13 cellular contexts compared by ENCODE assay signal in genomic region chr12:77591959-77592358, GRCh38.
DNase-seq lines count a peak whose midpoint lies in the region; ATAC-seq and TF ChIP-seq lines count a peak whose summit lies in the region.
"Had no signal": no experiment of that assay in that cellular context is flagged by ENCODE, and none has a peak within 500 bp of the region (broad histone marks: within the 10 kb centered on the region; RNA-seq: fewer than 3 reads in every experiment).

No MANE protein-coding gene starts in this region.

- H3K4me3 Mint-ChIP-seq in WTC11 (no peak overlapping the region), neural progenitor cell (no peak overlapping the region)
- H3K4me3 Mint-ChIP-seq in activated T-helper 1 cell treated with anti-CD3 and anti-CD28 coated beads, Interleukin-12 subunit alpha, Interleukin-12 subunit beta, Interleukin-2, Interleukin-4 antibody, amounts not matched to agents 30 ng/mL and 10 ng/mL and 1 ng/mL, durations not matched to agents 14 hours and 24 hours and 36 hours = no peak overlapping the region
- H3K4me3 Mint-ChIP-seq: activated naive CD4-positive, alpha-beta T cell treated with anti-CD3 and anti-CD28 coated beads, Interleukin-2, amount 10 ng/mL, durations not matched to agents 7 days and 5 days; CD4-positive, alpha-beta memory T cell had no signal

- peaks cover 17% of the 10 kb centered on the region for H3K4me1 ChIP-seq in neural progenitor cell
- H3K4me1 ChIP-seq: left lung had no signal

- TF ChIP-seq CTCF in WTC11 (IDR thresholded peaks at IDR 0.05) (no peak), neural progenitor cell (IDR thresholded peaks at IDR 0.05) (no peak)

- H3K79me2 ChIP-seq in neural progenitor cell (ENCODE audit: low read depth) = no peaks in the 10 kb centered on the region

- no peaks in the 10 kb centered on the region for H3K36me3 ChIP-seq in H7 (replicated peaks; ENCODE audit: control insufficient read depth, insufficient read depth, low read length)
- no peaks in the 10 kb centered on the region for H3K36me3 ChIP-seq in neural progenitor cell
- H3K36me3 ChIP-seq: left lung had no signal

- H3K27me3 ChIP-seq in H7 (ENCODE audit: control insufficient read depth, insufficient read depth, low read length) = no peaks in the 10 kb centered on the region
- H3K27me3 ChIP-seq in neural progenitor cell = no peaks in the 10 kb centered on the region
- H3K27me3 ChIP-seq: left lung had no signal

- no peaks in the 10 kb centered on the region for H3K9me3 ChIP-seq in neural progenitor cell (ENCODE audit: low read depth)
- H3K9me3 ChIP-seq: left lung had no signal

- H2AFZ ChIP-seq in neural progenitor cell (replicated peaks) = no peak overlapping the region

- H3K27ac ChIP-seq in neural progenitor cell = no peak overlapping the region
- H3K27ac ChIP-seq: left lung, RWPE1 had no signal

- ATAC-seq in WTC11 (peak; percentile 90), GM21447 (IDR thresholded peaks at IDR 0.05; ENCODE audit: unreplicated experiment) (no peak), HG03378 (IDR thresholded peaks at IDR 0.05; ENCODE audit: unreplicated experiment) (no peak)
- ATAC-seq: left lung had no signal

- H3F3A ChIP-seq in neural progenitor cell (ENCODE audit: low read depth) = peaks cover 14% of the 10 kb centered on the region

- H3K27me3 Mint-ChIP-seq in WTC11 (ENCODE audit: low read depth) (no peaks in the 10 kb centered on the region), neural progenitor cell (ENCODE audit: insufficient read depth, low read depth) (no peaks in the 10 kb centered on the region)
- H3K27me3 Mint-ChIP-seq in activated T-helper 1 cell treated with anti-CD3 and anti-CD28 coated beads, Interleukin-12 subunit alpha, Interleukin-12 subunit beta, Interleukin-2, Interleukin-4 antibody, amounts not matched to agents 30 ng/mL and 10 ng/mL and 1 ng/mL, durations not matched to agents 14 hours and 24 hours and 36 hours (ENCODE audit: insufficient read depth) = no peaks in the 10 kb centered on the region
- H3K27me3 Mint-ChIP-seq: activated naive CD4-positive, alpha-beta T cell treated with anti-CD3 and anti-CD28 coated beads, Interleukin-2, amount 10 ng/mL, durations not matched to agents 7 days and 5 days; CD4-positive, alpha-beta memory T cell had no signal

- H3K9me3 Mint-ChIP-seq in WTC11 (no peaks in the 10 kb centered on the region), neural progenitor cell (no peaks in the 10 kb centered on the region)
- H3K9me3 Mint-ChIP-seq in activated T-helper 1 cell treated with anti-CD3 and anti-CD28 coated beads, Interleukin-12 subunit alpha, Interleukin-12 subunit beta, Interleukin-2, Interleukin-4 antibody, amounts not matched to agents 30 ng/mL and 10 ng/mL and 1 ng/mL, durations not matched to agents 14 hours and 24 hours and 36 hours = no peaks in the 10 kb centered on the region

- H3K27ac Mint-ChIP-seq in WTC11 (no peak overlapping the region), neural progenitor cell (peak overlapping the region; percentile 72)
- no peak overlapping the region for H3K27ac Mint-ChIP-seq in activated T-helper 1 cell treated with anti-CD3 and anti-CD28 coated beads, Interleukin-12 subunit alpha, Interleukin-12 subunit beta, Interleukin-2, Interleukin-4 antibody, amounts not matched to agents 30 ng/mL and 10 ng/mL and 1 ng/mL, durations not matched to agents 14 hours and 24 hours and 36 hours
- H3K27ac Mint-ChIP-seq: activated naive CD4-positive, alpha-beta T cell treated with anti-CD3 and anti-CD28 coated beads, Interleukin-2, amount 10 ng/mL, durations not matched to agents 7 days and 5 days; CD4-positive, alpha-beta memory T cell had no signal

- no peak overlapping the region for H3K9ac ChIP-seq in neural progenitor cell

- intact Hi-C loops in activated T-helper 1 cell treated with anti-CD3 and anti-CD28 coated beads, Interleukin-12 subunit alpha, Interleukin-12 subunit beta, Interleukin-2, Interleukin-4 antibody, amounts not matched to agents 30 ng/mL and 10 ng/mL and 1 ng/mL, durations not matched to agents 14 hours and 24 hours and 36 hours (cut with micrococcal nuclease) = no loop called here

- no peak overlapping the region for H3K4me3 ChIP-seq in H7 (ENCODE audit: insufficient read depth, low read depth, low read length)
- no peak overlapping the region for H3K4me3 ChIP-seq in neural progenitor cell
- H3K4me3 ChIP-seq: left lung had no signal

- POLR2A ChIA-PET in WTC11 (lab: Charles Lee) = no interaction called here

- H3K4me2 ChIP-seq in neural progenitor cell = peak overlapping the region; percentile 55

- CTCF ChIA-PET in WTC11 (lab: Charles Lee) = interaction anchor here (1.9 to 2.0 kb wide), 2 partner anchors 23 to 439 kb away, joined by 4 to 6 read pairs; no protein-coding TSS in a partner anchor

- DNase-seq in H7 (peak; percentile 23), NCI-H2081 (lab: John Stamatoyannopoulos, UW) (peak; percentile 85 to 94), WTC11 (ENCODE audit: low spot score) (no peak), neural progenitor cell (ENCODE audit: low spot score) (peak; percentile 84), NOMO-1 treated with dmso at 0.1 percent for 144 hours (lab: John Stamatoyannopoulos, UW; ENCODE audit: unreplicated experiment) (no peak)
- no peak for DNase-seq in activated T-helper 1 cell treated with anti-CD3 and anti-CD28 coated beads, Interleukin-12 subunit alpha, Interleukin-12 subunit beta, Interleukin-2, Interleukin-4 antibody, amounts not matched to agents 30 ng/mL and 10 ng/mL and 1 ng/mL, durations not matched to agents 14 hours and 24 hours and 36 hours (ENCODE audit: low spot score)
- DNase-seq: activated naive CD4-positive, alpha-beta T cell treated with anti-CD3 and anti-CD28 coated beads, Interleukin-2, amount 10 ng/mL, durations not matched to agents 7 days and 5 days; left lung; stimulated activated CD4-positive, alpha-beta T cell treated with anti-CD3 and anti-CD28 coated beads, Interleukin-12 subunit alpha, Interleukin-12 subunit beta, amount 100 ng/mL, for 4 hours had no signal

- peaks cover 4% of the 10 kb centered on the region for H4K20me1 ChIP-seq in neural progenitor cell (ENCODE audit: low read depth)

- H3K36me3 Mint-ChIP-seq in WTC11 (no peaks in the 10 kb centered on the region), neural progenitor cell (no peaks in the 10 kb centered on the region)
- no peaks in the 10 kb centered on the region for H3K36me3 Mint-ChIP-seq in activated T-helper 1 cell treated with anti-CD3 and anti-CD28 coated beads, Interleukin-12 subunit alpha, Interleukin-12 subunit beta, Interleukin-2, Interleukin-4 antibody, amounts not matched to agents 30 ng/mL and 10 ng/mL and 1 ng/mL, durations not matched to agents 14 hours and 24 hours and 36 hours (ENCODE audit: low read depth)
- H3K36me3 Mint-ChIP-seq: activated naive CD4-positive, alpha-beta T cell treated with anti-CD3 and anti-CD28 coated beads, Interleukin-2, amount 10 ng/mL, durations not matched to agents 7 days and 5 days; CD4-positive, alpha-beta memory T cell had no signal

- no peaks in the 10 kb centered on the region for H3K4me1 Mint-ChIP-seq in WTC11
- peaks cover 20% of the 10 kb centered on the region for H3K4me1 Mint-ChIP-seq in neural progenitor cell
- H3K4me1 Mint-ChIP-seq in activated T-helper 1 cell treated with anti-CD3 and anti-CD28 coated beads, Interleukin-12 subunit alpha, Interleukin-12 subunit beta, Interleukin-2, Interleukin-4 antibody, amounts not matched to agents 30 ng/mL and 10 ng/mL and 1 ng/mL, durations not matched to agents 14 hours and 24 hours and 36 hours (ENCODE audit: low read depth) = no peaks in the 10 kb centered on the region
- H3K4me1 Mint-ChIP-seq: activated naive CD4-positive, alpha-beta T cell treated with anti-CD3 and anti-CD28 coated beads, Interleukin-2, amount 10 ng/mL, durations not matched to agents 7 days and 5 days; CD4-positive, alpha-beta memory T cell had no signal

TF ChIP-seq in WTC11, 78 proteins besides CTCF, POLR2A, EP300 and RAD21:
- TF ChIP-seq ZNF219 (CRISPR knock-in tag; IDR thresholded peaks at IDR 0.05; ENCODE audit: borderline replicate concordance) (no peak), CREM (CRISPR knock-in tag; IDR thresholded peaks at IDR 0.05) (no peak), MAX (CRISPR knock-in tag; IDR thresholded peaks at IDR 0.05) (no peak), CREB1 (CRISPR knock-in tag; IDR thresholded peaks at IDR 0.05) (no peak), FOXP1 (CRISPR knock-in tag; IDR thresholded peaks at IDR 0.05; ENCODE audit: borderline replicate concordance) (no peak), SOX15 (CRISPR knock-in tag; IDR thresholded peaks at IDR 0.05) (no peak), ZBTB21 (CRISPR knock-in tag; IDR thresholded peaks at IDR 0.05; ENCODE audit: borderline replicate concordance) (no peak), CBFB (CRISPR knock-in tag; IDR thresholded peaks at IDR 0.05; ENCODE audit: low read depth) (no peak), MYBL2 (CRISPR knock-in tag; IDR thresholded peaks at IDR 0.05) (no peak), ZBTB43 (CRISPR knock-in tag; IDR thresholded peaks at IDR 0.05) (no peak), ZNF317 (CRISPR knock-in tag; IDR thresholded peaks at IDR 0.05; ENCODE audit: borderline replicate concordance, low read depth) (no peak), SMAD4 (CRISPR knock-in tag; IDR thresholded peaks at IDR 0.05) (no peak)
TF ChIP-seq in WTC11: peak in this region for 0.

Comparison
In these comparisons a context has a peak if more than half of its experiments do, and no peak if none do; other contexts are left out.
1. DNase-seq: peak in H7 (single experiment), NCI-H2081 (2 of 2) and neural progenitor cell (single experiment); none in WTC11 (single experiment), activated T-helper 1 cell treated with anti-CD3 and anti-CD28 coated beads, Interleukin-12 subunit alpha, Interleukin-12 subunit beta, Interleukin-2, Interleukin-4 antibody, amounts not matched to agents 30 ng/mL and 10 ng/mL and 1 ng/mL, durations not matched to agents 14 hours and 24 hours and 36 hours (single experiment) and NOMO-1 treated with dmso at 0.1 percent for 144 hours (single experiment).